In genomic region chr15:98894312-98894711, GRCh38 we compare ENCODE assay signal across 1 cellular context.
TF ChIP-seq lines count a peak whose summit lies in the region.

No MANE protein-coding gene starts in this region.

TF ChIP-seq in IMR-90, 13 proteins besides CTCF, POLR2A, EP300 and RAD21 (continued from another document):
- TF ChIP-seq ELK1 (IDR thresholded peaks at IDR 0.05; ENCODE audit: borderline replicate concordance, low read depth, low read length) (no peak), RFX5 (IDR thresholded peaks at IDR 0.05; ENCODE audit: low read depth, low read length) (no peak)
